In the genomic region with DNA sequence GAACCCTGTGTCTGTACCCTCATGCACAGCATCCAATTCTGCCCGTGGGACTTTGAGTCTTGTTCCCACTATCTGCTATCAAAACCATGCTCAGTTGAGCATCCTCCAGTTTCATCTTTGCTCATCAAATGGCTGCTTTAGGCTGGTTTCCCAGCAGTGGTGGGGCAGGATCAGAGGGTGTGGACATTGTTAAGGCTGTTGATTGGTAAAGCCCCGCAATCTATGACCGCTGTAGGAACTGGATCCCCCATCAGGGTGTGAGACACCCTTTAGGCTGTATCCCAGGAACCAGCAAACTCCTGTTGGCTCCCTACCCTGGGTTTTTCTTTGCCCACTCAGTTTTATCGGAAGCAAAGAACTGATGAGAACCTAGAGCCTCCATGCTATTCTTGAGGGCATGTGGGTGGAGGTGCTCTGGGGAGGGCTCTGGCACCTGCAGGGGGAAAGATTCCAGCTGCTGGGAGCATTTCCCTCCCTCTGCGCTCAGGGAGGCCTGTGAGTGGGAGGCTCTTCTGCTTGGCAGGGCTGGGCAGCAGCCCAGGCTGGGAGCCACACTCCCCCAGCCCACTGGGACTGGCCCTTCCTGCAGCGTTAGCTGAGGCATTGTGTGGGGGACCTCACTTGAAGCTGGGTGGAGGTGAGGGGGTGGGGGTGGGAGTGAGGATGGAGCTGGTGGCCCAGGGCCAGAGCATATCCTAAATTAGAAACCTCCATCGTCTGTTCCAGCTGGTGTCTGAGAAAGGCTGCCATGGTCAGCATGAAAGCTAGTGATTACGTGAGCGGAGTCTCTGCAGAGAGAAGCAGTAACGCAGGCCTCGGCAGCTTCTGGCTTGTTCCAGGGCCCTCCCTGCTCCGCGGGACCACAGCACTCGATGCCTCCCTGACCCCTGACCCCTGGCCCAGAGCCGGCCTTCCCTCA, we compare ENCODE assay signal across 15 cellular contexts.
DNase-seq lines count a peak whose midpoint lies in the region; ATAC-seq and TF ChIP-seq lines count a peak whose summit lies in the region.
"Had no signal": no experiment of that assay in that cellular context is flagged by ENCODE, and none has a peak within 500 bp of the region (broad histone marks: within the 10 kb centered on the region; RNA-seq: fewer than 3 reads in every experiment).

No MANE protein-coding gene starts in this region.

- H3K4me1 ChIP-seq in adrenal gland (replicated peaks in 1 of 2) = no peaks in the 10 kb centered on the region
- H3K4me1 ChIP-seq in lung (ENCODE audit: control insufficient read depth in 2 of 2, insufficient read depth in 2 of 2, low read length in 2 of 2) = peaks cover 0 to 5% of the 10 kb centered on the region in 2 donors
- peaks cover 39% of the 10 kb centered on the region for H3K4me1 ChIP-seq in stomach smooth muscle (ENCODE audit: control insufficient read depth, insufficient read depth, low read length)

- H3K4me3 Mint-ChIP-seq in stimulated activated effector memory CD8-positive, alpha-beta T cell treated with anti-CD3 and anti-CD28 coated beads, Interleukin-12 subunit alpha, Interleukin-12 subunit beta, amount 100 ng/mL, for 72 hours = no peak overlapping the region
- H3K4me3 Mint-ChIP-seq in endothelial cell (ENCODE audit: unreplicated experiment) = no peak overlapping the region
- H3K4me3 Mint-ChIP-seq: activated CD4-positive, alpha-beta T cell treated with anti-CD3 and anti-CD28 coated beads, Interleukin-2, amount 10 ng/mL, durations not matched to agents 7 days and 5 days; stimulated activated memory B cell treated with anti-CD40 and anti-IgM and Interleukin-4, amounts not matched to agents 10 μg/mL and 1 μg/mL and 100 μg/mL, for 72 hours had no signal

- ATAC-seq in lung (ENCODE audit: insufficient read depth, low FRiP score) (peak; percentile 30), HG02970 (IDR thresholded peaks at IDR 0.05; ENCODE audit: low FRiP score, unreplicated experiment) (no peak)
- no peak for ATAC-seq in stimulated activated effector memory CD8-positive, alpha-beta T cell treated with anti-CD3 and anti-CD28 coated beads, Interleukin-12 subunit alpha, Interleukin-12 subunit beta, amount 100 ng/mL, for 72 hours
- ATAC-seq: stimulated activated memory B cell treated with anti-CD40 and anti-IgM and Interleukin-4, amounts not matched to agents 10 μg/mL and 1 μg/mL and 100 μg/mL, for 72 hours had no signal

- H3K4me3 ChIP-seq in adrenal gland (no peak overlapping the region), fibroblast of villous mesenchyme (ENCODE audit: low read depth, low read length) (no peak overlapping the region), lung (no peak overlapping the region), stomach smooth muscle (ENCODE audit: low read length in 2 of 2) (no peak overlapping the region)

- no peaks in the 10 kb centered on the region for H3K36me3 ChIP-seq in adrenal gland (replicated peaks in 1 of 2)
- no peaks in the 10 kb centered on the region for H3K36me3 ChIP-seq in lung (ENCODE audit: control insufficient read depth in 2 of 2, insufficient read depth in 2 of 2, low read length in 2 of 2)
- no peaks in the 10 kb centered on the region for H3K36me3 ChIP-seq in stomach smooth muscle (ENCODE audit: control insufficient read depth in 2 of 2, insufficient read depth in 2 of 2, low read length in 2 of 2)

- 34 to 65% (median 57%) methylated on average over 6 to 15 of the region's 15 CpGs for WGBS in adrenal gland, 4 donors
- WGBS in lung, 2 donors = 56 to 76% methylated on average over 15 of the region's 15 CpGs

- no peaks in the 10 kb centered on the region for H3K9me3 Mint-ChIP-seq in stimulated activated effector memory CD8-positive, alpha-beta T cell treated with anti-CD3 and anti-CD28 coated beads, Interleukin-12 subunit alpha, Interleukin-12 subunit beta, amount 100 ng/mL, for 72 hours
- no peaks in the 10 kb centered on the region for H3K9me3 Mint-ChIP-seq in endothelial cell (ENCODE audit: unreplicated experiment)
- H3K9me3 Mint-ChIP-seq: activated CD4-positive, alpha-beta T cell treated with anti-CD3 and anti-CD28 coated beads, Interleukin-2, amount 10 ng/mL, durations not matched to agents 7 days and 5 days; stimulated activated memory B cell treated with anti-CD40 and anti-IgM and Interleukin-4, amounts not matched to agents 10 μg/mL and 1 μg/mL and 100 μg/mL, for 72 hours had no signal

- no peaks in the 10 kb centered on the region for H3K36me3 Mint-ChIP-seq in stimulated activated effector memory CD8-positive, alpha-beta T cell treated with anti-CD3 and anti-CD28 coated beads, Interleukin-12 subunit alpha, Interleukin-12 subunit beta, amount 100 ng/mL, for 72 hours
- no peaks in the 10 kb centered on the region for H3K36me3 Mint-ChIP-seq in endothelial cell (ENCODE audit: low read depth, unreplicated experiment)
- H3K36me3 Mint-ChIP-seq: stimulated activated memory B cell treated with anti-CD40 and anti-IgM and Interleukin-4, amounts not matched to agents 10 μg/mL and 1 μg/mL and 100 μg/mL, for 72 hours had no signal

- H3K9me3 ChIP-seq in adrenal gland (replicated peaks in 1 of 3) (no peaks in the 10 kb centered on the region), lung (ENCODE audit: control insufficient read depth in 2 of 2, insufficient read depth in 1 of 2, low read length in 1 of 2) (no peaks in the 10 kb centered on the region), stomach smooth muscle (ENCODE audit: control insufficient read depth in 2 of 2, low read length in 2 of 2) (no peaks in the 10 kb centered on the region)

- H3K4me1 Mint-ChIP-seq in stimulated activated effector memory CD8-positive, alpha-beta T cell treated with anti-CD3 and anti-CD28 coated beads, Interleukin-12 subunit alpha, Interleukin-12 subunit beta, amount 100 ng/mL, for 72 hours = no peaks in the 10 kb centered on the region
- peaks cover 19% of the 10 kb centered on the region for H3K4me1 Mint-ChIP-seq in endothelial cell (ENCODE audit: unreplicated experiment)
- H3K4me1 Mint-ChIP-seq: activated CD4-positive, alpha-beta T cell treated with anti-CD3 and anti-CD28 coated beads, Interleukin-2, amount 10 ng/mL, durations not matched to agents 7 days and 5 days; stimulated activated memory B cell treated with anti-CD40 and anti-IgM and Interleukin-4, amounts not matched to agents 10 μg/mL and 1 μg/mL and 100 μg/mL, for 72 hours had no signal

- peak overlapping the region in 1 of 5 donors; percentile 58 for H3K27ac ChIP-seq in adrenal gland
- H3K27ac ChIP-seq in lung (ENCODE audit: low read depth in 1 of 2, low read length in 1 of 2) = peak overlapping the region in 1 of 2 donors; percentile 35
- H3K27ac ChIP-seq in stomach smooth muscle (ENCODE audit: low read length) = peak overlapping the region; percentile 83

- H3K27me3 ChIP-seq in adrenal gland = no peaks in the 10 kb centered on the region
- no peaks in the 10 kb centered on the region for H3K27me3 ChIP-seq in lung (ENCODE audit: control insufficient read depth, insufficient read depth)
- H3K27me3 ChIP-seq in stomach smooth muscle (ENCODE audit: control insufficient read depth in 1 of 2, insufficient read depth in 2 of 2, low read length in 2 of 2) = no peaks in the 10 kb centered on the region

- no peak for TF ChIP-seq POLR2A in adrenal gland (IDR thresholded peaks at IDR 0.05)

- no peak overlapping the region for H3K27ac Mint-ChIP-seq in stimulated activated effector memory CD8-positive, alpha-beta T cell treated with anti-CD3 and anti-CD28 coated beads, Interleukin-12 subunit alpha, Interleukin-12 subunit beta, amount 100 ng/mL, for 72 hours
- H3K27ac Mint-ChIP-seq in endothelial cell (ENCODE audit: unreplicated experiment) = no peak overlapping the region
- H3K27ac Mint-ChIP-seq: activated CD4-positive, alpha-beta T cell treated with anti-CD3 and anti-CD28 coated beads, Interleukin-2, amount 10 ng/mL, durations not matched to agents 7 days and 5 days; stimulated activated memory B cell treated with anti-CD40 and anti-IgM and Interleukin-4, amounts not matched to agents 10 μg/mL and 1 μg/mL and 100 μg/mL, for 72 hours had no signal

- no peak for TF ChIP-seq CTCF in adrenal gland (IDR thresholded peaks at IDR 0.05)
- no peak for TF ChIP-seq CTCF in fibroblast of villous mesenchyme (IDR thresholded peaks at IDR 0.05; ENCODE audit: insufficient read depth, low read depth, low read length)
- no peak for TF ChIP-seq CTCF in lung (IDR thresholded peaks at IDR 0.05; ENCODE audit: control extremely low read depth, extremely low read depth)
- no peak for TF ChIP-seq CTCF in endothelial cell (IDR thresholded peaks at IDR 0.05; ENCODE audit: unreplicated experiment)

- DNase-seq in adrenal gland (peak in 6 of 7 donors; percentile 23 to 63 (median 40)), fibroblast of villous mesenchyme (ENCODE audit: low read depth) (peak; percentile 44), lung (ENCODE audit: low spot score) (no peak), endothelial cell (ENCODE audit: low spot score) (no peak)
- DNase-seq in stimulated activated effector memory CD8-positive, alpha-beta T cell treated with anti-CD3 and anti-CD28 coated beads, Interleukin-12 subunit alpha, Interleukin-12 subunit beta, amount 100 ng/mL, for 72 hours (ENCODE audit: low spot score in 2 of 2) = no peak
- no peak for DNase-seq in activated naive CD4-positive, alpha-beta T cell (lab: John Stamatoyannopoulos, UW)
- DNase-seq: activated CD4-positive, alpha-beta T cell treated with anti-CD3 and anti-CD28 coated beads, Interleukin-2, amount 10 ng/mL, durations not matched to agents 7 days and 5 days; activated T-cell treated with anti-CD3 and anti-CD28 coated beads, Interleukin-2, amount 50 U/mL, for 48 hours; amniotic stem cell; foreskin fibroblast; NCI-H2171; T-helper 9 cell had no signal

- intact Hi-C loops in adrenal gland (cut with DNase I) = no loop called here

- H3K27me3 Mint-ChIP-seq in endothelial cell (ENCODE audit: unreplicated experiment) = peaks cover 7% of the 10 kb centered on the region
- H3K27me3 Mint-ChIP-seq: activated CD4-positive, alpha-beta T cell treated with anti-CD3 and anti-CD28 coated beads, Interleukin-2, amount 10 ng/mL, durations not matched to agents 7 days and 5 days had no signal

- peak overlapping the region in 1 of 2 donors; percentile 52 for H3K9ac ChIP-seq in stomach smooth muscle (ENCODE audit: low read length in 2 of 2)

Comparison
In these comparisons a context has a peak if more than half of its experiments do, and no peak if none do; other contexts are left out.
1. DNase-seq: peak in adrenal gland (6 of 7) and fibroblast of villous mesenchyme (single experiment); none in lung (single experiment), stimulated activated effector memory CD8-positive, alpha-beta T cell treated with anti-CD3 and anti-CD28 coated beads, Interleukin-12 subunit alpha, Interleukin-12 subunit beta, amount 100 ng/mL, for 72 hours (0 of 2), activated naive CD4-positive, alpha-beta T cell (0 of 4) and endothelial cell (single experiment).